In genomic region chr1:234405676-234406075, GRCh38 we compare ENCODE assay signal across 17 cellular contexts. TPM values are rescaled to one million over a fixed set of nuclear protein-coding genes. Genes with fewer than 3 reads are reported as not detected.
DNase-seq lines count a peak whose midpoint lies in the region; ATAC-seq lines count a peak whose summit lies in the region.
"Had no signal": no experiment of that assay in that cellular context is flagged by ENCODE, and none has a peak within 500 bp of the region (broad histone marks: within the 10 kb centered on the region; RNA-seq: fewer than 3 reads in every experiment).

No MANE protein-coding gene starts in this region.

- intact Hi-C loops in activated CD4-positive, alpha-beta T cell treated with anti-CD3 and anti-CD28 coated beads, Interleukin-2, amount 10 ng/mL, durations not matched to agents 24 days and 14 days (cut with micrococcal nuclease), result loop anchor here (10.0 kb wide), 3 partner anchors 191 to 291 kb away; no protein-coding TSS in a partner anchor
- intact Hi-C loops in activated T-helper 2 cell treated with anti-CD3 and anti-CD28 coated beads, Interferon-gamma antibody, Interleukin-2, Interleukin-4, amounts not matched to agents 10 μg/mL and 5 μg/mL and 100 μg/mL, durations not matched to agents 14 hours and 24 hours and 36 hours (cut with micrococcal nuclease), result loop anchor here (5.0 to 10.0 kb wide), 2 partner anchors 72 to 199 kb away; partner anchors contain the start of gene TARBP1

- POLR2A ChIA-PET in activated naive CD8-positive, alpha-beta T cell treated with anti-CD3 and anti-CD28 coated beads, Interleukin-2, amount 10 ng/mL, durations not matched to agents 7 days and 5 days (lab: Charles Lee), result interaction anchor here (1.0 to 1.6 kb wide), 3 partner anchors 10 to 73 kb away, joined by 3 read pairs; partner anchors contain the start of genes COA6 and TARBP1

- no peaks in the 10 kb centered on the region for H3K9me3 Mint-ChIP-seq in activated CD4-positive, alpha-beta T cell treated with anti-CD3 and anti-CD28 coated beads, Interleukin-2, amount 10 ng/mL, durations not matched to agents 24 days and 14 days
- H3K9me3 Mint-ChIP-seq in activated naive CD8-positive, alpha-beta T cell treated with anti-CD3 and anti-CD28 coated beads, Interleukin-2, amount 10 ng/mL, durations not matched to agents 7 days and 5 days, result no peaks in the 10 kb centered on the region
- no peaks in the 10 kb centered on the region for H3K9me3 Mint-ChIP-seq in activated naive CD8-positive, alpha-beta T cell treated with anti-CD3 and anti-CD28 coated beads for 36 hours
- no peaks in the 10 kb centered on the region for H3K9me3 Mint-ChIP-seq in activated T-helper 2 cell treated with anti-CD3 and anti-CD28 coated beads, Interferon-gamma antibody, Interleukin-2, Interleukin-4, amounts not matched to agents 10 μg/mL and 5 μg/mL and 100 μg/mL, durations not matched to agents 14 hours and 24 hours and 36 hours

- peak overlapping the region; percentile 54 for H3K27ac Mint-ChIP-seq in activated CD4-positive, alpha-beta T cell treated with anti-CD3 and anti-CD28 coated beads, Interleukin-2, amount 10 ng/mL, durations not matched to agents 24 days and 14 days
- peak overlapping the region; percentile 21 for H3K27ac Mint-ChIP-seq in activated naive CD8-positive, alpha-beta T cell treated with anti-CD3 and anti-CD28 coated beads, Interleukin-2, amount 10 ng/mL, durations not matched to agents 7 days and 5 days
- no peak overlapping the region for H3K27ac Mint-ChIP-seq in activated naive CD8-positive, alpha-beta T cell treated with anti-CD3 and anti-CD28 coated beads for 36 hours
- peak overlapping the region; percentile 36 for H3K27ac Mint-ChIP-seq in activated T-helper 2 cell treated with anti-CD3 and anti-CD28 coated beads, Interferon-gamma antibody, Interleukin-2, Interleukin-4, amounts not matched to agents 10 μg/mL and 5 μg/mL and 100 μg/mL, durations not matched to agents 14 hours and 24 hours and 36 hours

- H3K27me3 Mint-ChIP-seq in activated CD4-positive, alpha-beta T cell treated with anti-CD3 and anti-CD28 coated beads, Interleukin-2, amount 10 ng/mL, durations not matched to agents 24 days and 14 days, result no peaks in the 10 kb centered on the region
- H3K27me3 Mint-ChIP-seq in activated naive CD8-positive, alpha-beta T cell treated with anti-CD3 and anti-CD28 coated beads, Interleukin-2, amount 10 ng/mL, durations not matched to agents 7 days and 5 days, result no peaks in the 10 kb centered on the region
- H3K27me3 Mint-ChIP-seq in activated naive CD8-positive, alpha-beta T cell treated with anti-CD3 and anti-CD28 coated beads for 36 hours, result no peaks in the 10 kb centered on the region
- H3K27me3 Mint-ChIP-seq in activated T-helper 2 cell treated with anti-CD3 and anti-CD28 coated beads, Interferon-gamma antibody, Interleukin-2, Interleukin-4, amounts not matched to agents 10 μg/mL and 5 μg/mL and 100 μg/mL, durations not matched to agents 14 hours and 24 hours and 36 hours (ENCODE audit: low read depth), result no peaks in the 10 kb centered on the region

- peaks cover 43% of the 10 kb centered on the region for H3K36me3 Mint-ChIP-seq in activated CD4-positive, alpha-beta T cell treated with anti-CD3 and anti-CD28 coated beads, Interleukin-2, amount 10 ng/mL, durations not matched to agents 24 days and 14 days (ENCODE audit: low read depth)
- H3K36me3 Mint-ChIP-seq in activated naive CD8-positive, alpha-beta T cell treated with anti-CD3 and anti-CD28 coated beads, Interleukin-2, amount 10 ng/mL, durations not matched to agents 7 days and 5 days, result peaks cover 13% of the 10 kb centered on the region
- peaks cover 21% of the 10 kb centered on the region for H3K36me3 Mint-ChIP-seq in activated naive CD8-positive, alpha-beta T cell treated with anti-CD3 and anti-CD28 coated beads for 36 hours
- peaks cover 68% of the 10 kb centered on the region for H3K36me3 Mint-ChIP-seq in activated T-helper 2 cell treated with anti-CD3 and anti-CD28 coated beads, Interferon-gamma antibody, Interleukin-2, Interleukin-4, amounts not matched to agents 10 μg/mL and 5 μg/mL and 100 μg/mL, durations not matched to agents 14 hours and 24 hours and 36 hours (ENCODE audit: low read depth)

- ATAC-seq in activated naive CD8-positive, alpha-beta T cell treated with anti-CD3 and anti-CD28 coated beads, Interleukin-2, amount 10 ng/mL, durations not matched to agents 7 days and 5 days (ENCODE audit: low read depth), result no peak
- ATAC-seq: GM12878, Panc1 had no signal

- H3K4me3 Mint-ChIP-seq in activated CD4-positive, alpha-beta T cell treated with anti-CD3 and anti-CD28 coated beads, Interleukin-2, amount 10 ng/mL, durations not matched to agents 24 days and 14 days, result no peak overlapping the region
- no peak overlapping the region for H3K4me3 Mint-ChIP-seq in activated naive CD8-positive, alpha-beta T cell treated with anti-CD3 and anti-CD28 coated beads, Interleukin-2, amount 10 ng/mL, durations not matched to agents 7 days and 5 days
- H3K4me3 Mint-ChIP-seq in activated naive CD8-positive, alpha-beta T cell treated with anti-CD3 and anti-CD28 coated beads for 36 hours, result no peak overlapping the region
- no peak overlapping the region for H3K4me3 Mint-ChIP-seq in activated T-helper 2 cell treated with anti-CD3 and anti-CD28 coated beads, Interferon-gamma antibody, Interleukin-2, Interleukin-4, amounts not matched to agents 10 μg/mL and 5 μg/mL and 100 μg/mL, durations not matched to agents 14 hours and 24 hours and 36 hours (ENCODE audit: low read depth)

- peak; percentile 54 for DNase-seq in activated CD4-positive, alpha-beta T cell treated with anti-CD3 and anti-CD28 coated beads, Interleukin-2, amount 10 ng/mL, durations not matched to agents 24 days and 14 days
- no peak for DNase-seq in activated CD4-positive, alpha-beta T cell treated with anti-CD3 and anti-CD28 coated beads, Interleukin-2, amount 50 U/mL, for 48 hours
- DNase-seq in activated naive CD8-positive, alpha-beta T cell treated with anti-CD3 and anti-CD28 coated beads, Interleukin-2, amount 10 ng/mL, durations not matched to agents 7 days and 5 days, result no peak
- no peak for DNase-seq in activated naive CD8-positive, alpha-beta T cell treated with anti-CD3 and anti-CD28 coated beads for 36 hours
- DNase-seq in activated T-helper 2 cell treated with anti-CD3 and anti-CD28 coated beads, Interferon-gamma antibody, Interleukin-2, Interleukin-4, amounts not matched to agents 10 μg/mL and 5 μg/mL and 100 μg/mL, durations not matched to agents 14 hours and 24 hours and 36 hours (ENCODE audit: low spot score), result no peak
- DNase-seq in NCI-H774 (lab: John Stamatoyannopoulos, UW) (no peak), NCI-H524 (lab: John Stamatoyannopoulos, UW) (no peak)
- DNase-seq: AML-193; C1 segment of cervical spinal cord; KG1; NCI-H1092 treated with DMSO at 0.1 percent for 48 hours; NCI-H1436 treated with DMSO at 0.1 percent for 48 hours; NCI-H1930; NCI-H748 treated with DMSO at 0.1 percent for 48 hours; NK-92 treated with Interleukin-12 subunit alpha and Interleukin-12 subunit beta, amount 100 ng/mL, for 24 hours had no signal

- peaks cover 49% of the 10 kb centered on the region for H3K4me1 Mint-ChIP-seq in activated CD4-positive, alpha-beta T cell treated with anti-CD3 and anti-CD28 coated beads, Interleukin-2, amount 10 ng/mL, durations not matched to agents 24 days and 14 days
- peaks cover 20% of the 10 kb centered on the region for H3K4me1 Mint-ChIP-seq in activated naive CD8-positive, alpha-beta T cell treated with anti-CD3 and anti-CD28 coated beads, Interleukin-2, amount 10 ng/mL, durations not matched to agents 7 days and 5 days
- peaks cover 18% of the 10 kb centered on the region for H3K4me1 Mint-ChIP-seq in activated naive CD8-positive, alpha-beta T cell treated with anti-CD3 and anti-CD28 coated beads for 36 hours
- peaks cover 57% of the 10 kb centered on the region for H3K4me1 Mint-ChIP-seq in activated T-helper 2 cell treated with anti-CD3 and anti-CD28 coated beads, Interferon-gamma antibody, Interleukin-2, Interleukin-4, amounts not matched to agents 10 μg/mL and 5 μg/mL and 100 μg/mL, durations not matched to agents 14 hours and 24 hours and 36 hours (ENCODE audit: low read depth)

RNA-seq across cellular contexts. Expression of gene COA6, which starts 32.4 kb away (rescaled TPM):
- 67.7 and 68.3 TPM in 2 replicates for total RNA-seq in activated CD4-positive, alpha-beta T cell treated with anti-CD3 and anti-CD28 coated beads, Interleukin-2, amount 10 ng/mL, durations not matched to agents 24 days and 14 days
- 10 to 100 TPM; 27.6 to 32.0 TPM for total RNA-seq in activated naive CD8-positive, alpha-beta T cell treated with anti-CD3 and anti-CD28 coated beads, Interleukin-2, amount 10 ng/mL, durations not matched to agents 7 days and 5 days
- 10 to 100 TPM; 60.0 to 63.7 TPM for total RNA-seq in activated naive CD8-positive, alpha-beta T cell treated with anti-CD3 and anti-CD28 coated beads for 36 hours
- total RNA-seq in activated T-helper 2 cell treated with anti-CD3 and anti-CD28 coated beads, Interferon-gamma antibody, Interleukin-2, Interleukin-4, amounts not matched to agents 10 μg/mL and 5 μg/mL and 100 μg/mL, durations not matched to agents 14 hours and 24 hours and 36 hours, result 60.3 and 63.6 TPM in 2 replicates
